16 cellular contexts compared by ENCODE assay signal in the genomic region with DNA sequence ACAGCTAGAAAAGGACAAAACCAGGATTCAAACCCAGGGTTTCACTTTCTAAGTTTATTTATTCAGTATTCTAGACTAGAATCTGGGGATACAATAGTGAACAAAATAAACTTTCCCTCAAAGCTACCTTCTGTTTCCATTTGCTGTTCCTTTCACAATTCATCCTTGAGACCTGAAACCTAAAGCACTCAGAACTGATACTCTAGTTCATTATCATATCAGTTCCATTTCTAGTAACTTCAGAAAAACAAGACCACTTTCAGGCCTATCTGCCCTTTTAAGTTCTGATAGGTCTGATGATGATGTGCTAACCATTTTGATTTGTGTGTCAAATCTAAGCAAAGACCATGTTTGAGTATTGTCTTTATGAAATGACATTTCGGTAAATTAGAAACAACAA.
DNase-seq lines count a peak whose midpoint lies in the region; ATAC-seq and TF ChIP-seq lines count a peak whose summit lies in the region.
"Had no signal": no experiment of that assay in that cellular context is flagged by ENCODE, and none has a peak within 500 bp of the region (broad histone marks: within the 10 kb centered on the region; RNA-seq: fewer than 3 reads in every experiment).

No MANE protein-coding gene starts in this region.

- DNase-seq in effector CD4-positive, alpha-beta T cell, result no peak
- DNase-seq in midbrain (lab: John Stamatoyannopoulos, UW) (no peak), COLO829 (ENCODE audit: low spot score) (no peak)
- DNase-seq: activated CD4-positive, alpha-beta T cell treated with anti-CD3 and anti-CD28 coated beads for 48 hours; adrenal gland; endodermal cell; HCEC 1CT; left lung; posterior cingulate gyrus; SHP77 treated with DMSO at 0.1 percent for 48 hours had no signal

- ATAC-seq in GM18909 (IDR thresholded peaks at IDR 0.05; ENCODE audit: poor library complexity, unreplicated experiment) (peak; percentile 77), GM21447 (IDR thresholded peaks at IDR 0.05; ENCODE audit: unreplicated experiment) (peak; percentile 72), HG02938 (IDR thresholded peaks at IDR 0.05; ENCODE audit: unreplicated experiment) (peak; percentile 89), HG03139 (IDR thresholded peaks at IDR 0.05; ENCODE audit: unreplicated experiment) (no peak)
- ATAC-seq: HepG2 had no signal

- TF ChIP-seq CTCF in VCaP (conservative IDR thresholded peaks at IDR 0.05), result no peak

- H3K27ac ChIP-seq in VCaP, result peak overlapping the region; percentile 71
- H3K27ac ChIP-seq: adrenal gland, left lung had no signal
